ENCODE assay signal across 8 cellular contexts in genomic region chr18:63131106-63131943, GRCh38.
DNase-seq lines count a peak whose midpoint lies in the region; ATAC-seq, FAIRE-seq and TF ChIP-seq lines count a peak whose summit lies in the region.

No MANE protein-coding gene starts in this region.

- TF ChIP-seq EP300 in Ishikawa (IDR thresholded peaks at IDR 0.05; ENCODE audit: borderline replicate concordance) = no peak

- peak overlapping the region; percentile 61 for H3K27ac Mint-ChIP-seq in T-helper 2 cell treated with Interferon-gamma antibody and Interleukin-4, amounts not matched to agents 5 μg/mL and 100 μg/mL, for 36 hours

- dilution Hi-C loops in keratinocyte (cut with MboI; ENCODE audit: extremely low pct_ligation_motif_present, low sequenced_read_pairs) = no loop called here

- FAIRE-seq in keratinocyte (lab: Jason Lieb, UNC) = no peak

- DNase-seq in NK-92 treated with Interleukin-12 subunit alpha and Interleukin-12 subunit beta, amount 100 ng/mL, for 24 hours (lab: John Stamatoyannopoulos, UW) = peak; percentile 9
- DNase-seq in NK-92 (lab: John Stamatoyannopoulos, UW; ENCODE audit: unreplicated experiment) (no peak), body of pancreas (peak; percentile 27 to 66 (median 48)), keratinocyte (ENCODE audit: low read depth, low spot score) (no peak)
- no peak for DNase-seq in T-helper 2 cell treated with Interferon-gamma antibody and Interleukin-4, amounts not matched to agents 5 μg/mL and 100 μg/mL, for 36 hours (ENCODE audit: low spot score)
- DNase-seq in stimulated activated CD4-positive, alpha-beta T cell treated with anti-CD3 and anti-CD28 coated beads, Interleukin-4, amount 100 ng/mL, for 1 hour = peak; percentile 42

- no peak overlapping the region for H3K9ac ChIP-seq in keratinocyte (ENCODE audit: control insufficient read depth, extremely low read depth, insufficient read depth, low read length)

- TF ChIP-seq CTCF in body of pancreas (IDR thresholded peaks at IDR 0.05) (peak; percentile 25 to 53 (median 42)), keratinocyte (optimal IDR thresholded peaks at IDR 0.05 in 1 of 3, IDR thresholded peaks at IDR 0.05 in 1 of 3, conservative IDR thresholded peaks at IDR 0.05 in 1 of 3; ENCODE audit: extremely low read depth in 1 of 3, insufficient read depth in 2 of 3, low read length in 3 of 3) (peak; percentile 52 to 55 (median 52))

- H3K27ac ChIP-seq in body of pancreas = no peak overlapping the region
- no peak overlapping the region for H3K27ac ChIP-seq in keratinocyte (ENCODE audit: control insufficient read depth, insufficient read depth, low read length)

- H3K9me3 Mint-ChIP-seq in T-helper 2 cell treated with Interferon-gamma antibody and Interleukin-4, amounts not matched to agents 5 μg/mL and 100 μg/mL, for 36 hours = no peaks in the 10 kb centered on the region

- intact Hi-C loops in body of pancreas (cut with DNase I) = no loop called here

- peaks cover 29% of the 10 kb centered on the region for H3K36me3 Mint-ChIP-seq in T-helper 2 cell treated with Interferon-gamma antibody and Interleukin-4, amounts not matched to agents 5 μg/mL and 100 μg/mL, for 36 hours (ENCODE audit: low read depth)

- no peaks in the 10 kb centered on the region for H4K20me1 ChIP-seq in keratinocyte (ENCODE audit: control insufficient read depth, extremely low read depth, insufficient read depth, low read length)

- ATAC-seq in body of pancreas = peak; percentile 38
- ATAC-seq in GM18520 (IDR thresholded peaks at IDR 0.05; ENCODE audit: unreplicated experiment) = no peak

- H3K9me1 ChIP-seq in keratinocyte (ENCODE audit: control insufficient read depth, extremely low read depth, insufficient read depth, low read length) = no peaks in the 10 kb centered on the region

- no peak for TF ChIP-seq POLR2A in body of pancreas (IDR thresholded peaks at IDR 0.05)

- WGBS in body of pancreas, 2 donors = 36 to 37% methylated on average over 8 of the region's 8 CpGs

- H2AFZ ChIP-seq in keratinocyte (ENCODE audit: control insufficient read depth, low read length) = no peak overlapping the region

- no peak overlapping the region for H3K4me3 Mint-ChIP-seq in T-helper 2 cell treated with Interferon-gamma antibody and Interleukin-4, amounts not matched to agents 5 μg/mL and 100 μg/mL, for 36 hours

- H3K4me1 ChIP-seq in body of pancreas = peaks cover 19% of the 10 kb centered on the region
- no peaks in the 10 kb centered on the region for H3K4me1 ChIP-seq in keratinocyte (ENCODE audit: control insufficient read depth, extremely low read depth, insufficient read depth, low read length)

- TF ChIP-seq RAD21 in Ishikawa (IDR thresholded peaks at IDR 0.05; ENCODE audit: low read depth) = peak; percentile 63

- peaks cover 33% of the 10 kb centered on the region for H3K4me1 Mint-ChIP-seq in T-helper 2 cell treated with Interferon-gamma antibody and Interleukin-4, amounts not matched to agents 5 μg/mL and 100 μg/mL, for 36 hours (ENCODE audit: low read depth)

- no peaks in the 10 kb centered on the region for H3K36me3 ChIP-seq in body of pancreas (replicated peaks in 1 of 2; ENCODE audit: insufficient read depth in 1 of 2, low read depth in 2 of 2)
- no peaks in the 10 kb centered on the region for H3K36me3 ChIP-seq in keratinocyte (ENCODE audit: control insufficient read depth in 2 of 2, extremely low read depth in 1 of 2, insufficient read depth in 2 of 2, low read length in 2 of 2)

- H3K4me3 ChIP-seq in body of pancreas (no peak overlapping the region), keratinocyte (ENCODE audit: control insufficient read depth in 2 of 3, extremely low read depth in 1 of 3, insufficient read depth in 2 of 3, low read depth in 1 of 3, low read length in 3 of 3) (no peak overlapping the region)

- H3K79me2 ChIP-seq in keratinocyte (ENCODE audit: control insufficient read depth, insufficient read depth, low read length) = no peaks in the 10 kb centered on the region

- no peak overlapping the region for H3K4me2 ChIP-seq in keratinocyte (ENCODE audit: control insufficient read depth, extremely low read depth, insufficient read depth, low read depth, low read length)

- H3K27me3 ChIP-seq in body of pancreas (no peaks in the 10 kb centered on the region), keratinocyte (ENCODE audit: control insufficient read depth, extremely low read depth, insufficient read depth, low read length) (peaks cover 15% of the 10 kb centered on the region)

- H3K9me3 ChIP-seq in body of pancreas = no peaks in the 10 kb centered on the region
- no peaks in the 10 kb centered on the region for H3K9me3 ChIP-seq in keratinocyte (ENCODE audit: control insufficient read depth, low read depth, low read length)

- no peaks in the 10 kb centered on the region for H3K27me3 Mint-ChIP-seq in T-helper 2 cell treated with Interferon-gamma antibody and Interleukin-4, amounts not matched to agents 5 μg/mL and 100 μg/mL, for 36 hours (ENCODE audit: low read depth)

TF ChIP-seq in Ishikawa, 13 proteins besides CTCF, POLR2A, EP300 and RAD21:
- TF ChIP-seq CEBPB (IDR thresholded peaks at IDR 0.05) (no peak), TAF1 (IDR thresholded peaks at IDR 0.05; ENCODE audit: low read depth) (no peak), CREB1 (IDR thresholded peaks at IDR 0.05; ENCODE audit: low read depth) (no peak), NFIC (IDR thresholded peaks at IDR 0.05) (no peak), ZBTB7A (IDR thresholded peaks at IDR 0.05; ENCODE audit: low read depth) (no peak), FOXM1 (IDR thresholded peaks at IDR 0.05; ENCODE audit: borderline replicate concordance, low read depth) (no peak), YY1 (IDR thresholded peaks at IDR 0.05; ENCODE audit: low read depth) (no peak), TCF12 (IDR thresholded peaks at IDR 0.05; ENCODE audit: low read depth) (no peak), USF1 (IDR thresholded peaks at IDR 0.05) (no peak), EGR1 (IDR thresholded peaks at IDR 0.05) (no peak), TEAD4 (IDR thresholded peaks at IDR 0.05) (no peak)
- TF ChIP-seq, protein P1, sequence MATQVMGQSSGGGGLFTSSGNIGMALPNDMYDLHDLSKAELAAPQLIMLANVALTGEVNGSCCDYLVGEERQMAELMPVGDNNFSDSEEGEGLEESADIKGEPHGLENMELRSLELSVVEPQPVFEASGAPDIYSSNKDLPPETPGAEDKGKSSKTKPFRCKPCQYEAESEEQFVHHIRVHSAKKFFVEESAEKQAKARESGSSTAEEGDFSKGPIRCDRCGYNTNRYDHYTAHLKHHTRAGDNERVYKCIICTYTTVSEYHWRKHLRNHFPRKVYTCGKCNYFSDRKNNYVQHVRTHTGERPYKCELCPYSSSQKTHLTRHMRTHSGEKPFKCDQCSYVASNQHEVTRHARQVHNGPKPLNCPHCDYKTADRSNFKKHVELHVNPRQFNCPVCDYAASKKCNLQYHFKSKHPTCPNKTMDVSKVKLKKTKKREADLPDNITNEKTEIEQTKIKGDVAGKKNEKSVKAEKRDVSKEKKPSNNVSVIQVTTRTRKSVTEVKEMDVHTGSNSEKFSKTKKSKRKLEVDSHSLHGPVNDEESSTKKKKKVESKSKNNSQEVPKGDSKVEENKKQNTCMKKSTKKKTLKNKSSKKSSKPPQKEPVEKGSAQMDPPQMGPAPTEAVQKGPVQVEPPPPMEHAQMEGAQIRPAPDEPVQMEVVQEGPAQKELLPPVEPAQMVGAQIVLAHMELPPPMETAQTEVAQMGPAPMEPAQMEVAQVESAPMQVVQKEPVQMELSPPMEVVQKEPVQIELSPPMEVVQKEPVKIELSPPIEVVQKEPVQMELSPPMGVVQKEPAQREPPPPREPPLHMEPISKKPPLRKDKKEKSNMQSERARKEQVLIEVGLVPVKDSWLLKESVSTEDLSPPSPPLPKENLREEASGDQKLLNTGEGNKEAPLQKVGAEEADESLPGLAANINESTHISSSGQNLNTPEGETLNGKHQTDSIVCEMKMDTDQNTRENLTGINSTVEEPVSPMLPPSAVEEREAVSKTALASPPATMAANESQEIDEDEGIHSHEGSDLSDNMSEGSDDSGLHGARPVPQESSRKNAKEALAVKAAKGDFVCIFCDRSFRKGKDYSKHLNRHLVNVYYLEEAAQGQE (IDR thresholded peaks at IDR 0.05; ENCODE audit: low read depth) = no peak
- TF ChIP-seq, protein P2, sequence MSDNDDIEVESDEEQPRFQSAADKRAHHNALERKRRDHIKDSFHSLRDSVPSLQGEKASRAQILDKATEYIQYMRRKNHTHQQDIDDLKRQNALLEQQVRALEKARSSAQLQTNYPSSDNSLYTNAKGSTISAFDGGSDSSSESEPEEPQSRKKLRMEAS (IDR thresholded peaks at IDR 0.05) = no peak

Comparison
In these comparisons a context has a peak if more than half of its experiments do, and no peak if none do; other contexts are left out.
1. DNase-seq: peak in NK-92 treated with Interleukin-12 subunit alpha and Interleukin-12 subunit beta, amount 100 ng/mL, for 24 hours (single experiment), body of pancreas (4 of 4) and stimulated activated CD4-positive, alpha-beta T cell treated with anti-CD3 and anti-CD28 coated beads, Interleukin-4, amount 100 ng/mL, for 1 hour (single experiment); none in NK-92 (single experiment), T-helper 2 cell treated with Interferon-gamma antibody and Interleukin-4, amounts not matched to agents 5 μg/mL and 100 μg/mL, for 36 hours (single experiment) and keratinocyte (single experiment).